21 cellular contexts compared by ENCODE assay signal in genomic region chr17:14760719-14761425, GRCh38.
DNase-seq lines count a peak whose midpoint lies in the region; ATAC-seq, FAIRE-seq and TF ChIP-seq lines count a peak whose summit lies in the region.
"Had no signal": no experiment of that assay in that cellular context is flagged by ENCODE, and none has a peak within 500 bp of the region (broad histone marks: within the 10 kb centered on the region; RNA-seq: fewer than 3 reads in every experiment).

No MANE protein-coding gene starts in this region.

- H3K9me3 ChIP-seq in A549 = no peaks in the 10 kb centered on the region
- H3K9me3 ChIP-seq: body of pancreas, spleen, thyroid gland had no signal

- TF ChIP-seq EP300 in A549 (IDR thresholded peaks at IDR 0.05) = no peak

- no peak for TF ChIP-seq RAD21 in A549 (conservative IDR thresholded peaks at IDR 0.05 in 1 of 2, IDR thresholded peaks at IDR 0.05 in 1 of 2)

- TF ChIP-seq CTCF in A549 (IDR thresholded peaks at IDR 0.05) = no peak

- TF ChIP-seq POLR2A in A549 (IDR thresholded peaks at IDR 0.05; ENCODE audit: low read length) = no peak

- H3K27ac ChIP-seq in A549 = peak overlapping the region; percentile 43 to 64; a peak in 5 of 6 replicates
- H3K27ac ChIP-seq: body of pancreas, foreskin keratinocyte, spleen, thyroid gland had no signal

- no peak overlapping the region for H3K4me3 ChIP-seq in A549
- H3K4me3 ChIP-seq: body of pancreas, spleen, thyroid gland had no signal

- POLR2A ChIA-PET in A549 (lab: Yijun Ruan, JAX) = no interaction called here
- POLR2A ChIA-PET in activated CD4-positive, alpha-beta memory T cell treated with anti-CD3 and anti-CD28 coated beads, Interleukin-2, amount 10 ng/mL, durations not matched to agents 7 days and 5 days (lab: Charles Lee) = no interaction called here

- peak overlapping the region; percentile 54 for H3K4me2 ChIP-seq in A549

- peak; percentile 54 for FAIRE-seq in A549 (lab: Jason Lieb, UNC)
- FAIRE-seq in islet of Langerhans (lab: Jason Lieb, UNC) = peak; percentile 33
- FAIRE-seq: A204.1 had no signal

- H3K4me3 Mint-ChIP-seq in activated CD4-positive, alpha-beta memory T cell treated with anti-CD3 and anti-CD28 coated beads, Interleukin-2, amount 10 ng/mL, durations not matched to agents 7 days and 5 days = no peak overlapping the region
- H3K4me3 Mint-ChIP-seq: activated CD4-positive, alpha-beta T cell treated with anti-CD3 and anti-CD28 coated beads, Interleukin-2, amount 10 ng/mL, durations not matched to agents 7 days and 5 days; neural crest cell; T-helper 1 cell treated with Interleukin-12 subunit alpha and Interleukin-12 subunit beta and Interleukin-4 antibody, amounts not matched to agents 30 μg/mL and 1 μg/mL, for 36 hours had no signal

- H3K4me1 ChIP-seq in A549 = peaks cover 13% of the 10 kb centered on the region
- H3K4me1 ChIP-seq: foreskin keratinocyte, spleen, thyroid gland had no signal

- CTCF ChIA-PET in A549 (lab: Yijun Ruan, JAX) = interaction anchor here (0.8 to 1.7 kb wide), 4 partner anchors 10 to 22 kb away, joined by 3 to 8 read pairs (median 4); no protein-coding TSS in a partner anchor
- CTCF ChIA-PET in activated CD4-positive, alpha-beta memory T cell treated with anti-CD3 and anti-CD28 coated beads, Interleukin-2, amount 10 ng/mL, durations not matched to agents 7 days and 5 days (lab: Charles Lee) = no interaction called here

- DNase-seq in A549 (ENCODE audit: low read depth in 1 of 2, low spot score in 1 of 2) = peak in 1 of 2 experiments; percentile 50
- no peak for DNase-seq in NCI-H2227 (lab: John Stamatoyannopoulos, UW; ENCODE audit: unreplicated experiment)
- DNase-seq in NCI-H187 (lab: John Stamatoyannopoulos, UW) = no peak
- DNase-seq in Right ventricle myocardium superior = no peak
- DNase-seq in activated CD4-positive, alpha-beta memory T cell treated with anti-CD3 and anti-CD28 coated beads, Interleukin-2, amount 10 ng/mL, durations not matched to agents 7 days and 5 days = no peak
- DNase-seq: activated CD4-positive, alpha-beta T cell treated with anti-CD3 and anti-CD28 coated beads, Interleukin-2, amount 10 ng/mL, durations not matched to agents 7 days and 5 days; body of pancreas; effector memory CD4-positive, alpha-beta T cell; foreskin keratinocyte; NCI-H1048; NCI-H510A; RPMI8226; spleen; thyroid gland had no signal

- 44% methylated on average over 5 of the region's 5 CpGs for WGBS in A549 (ENCODE audit: missing lambda C conversion rate)

- no peaks in the 10 kb centered on the region for H3K9me3 Mint-ChIP-seq in activated CD4-positive, alpha-beta memory T cell treated with anti-CD3 and anti-CD28 coated beads, Interleukin-2, amount 10 ng/mL, durations not matched to agents 7 days and 5 days
- H3K9me3 Mint-ChIP-seq: activated CD4-positive, alpha-beta T cell treated with anti-CD3 and anti-CD28 coated beads, Interleukin-2, amount 10 ng/mL, durations not matched to agents 7 days and 5 days; activated T-helper 2 cell treated with anti-CD3 and anti-CD28 coated beads, Interferon-gamma antibody, Interleukin-2, Interleukin-4, amounts not matched to agents 10 μg/mL and 5 μg/mL and 100 μg/mL, durations not matched to agents 14 hours and 24 hours and 36 hours; T-helper 1 cell treated with Interleukin-12 subunit alpha and Interleukin-12 subunit beta and Interleukin-4 antibody, amounts not matched to agents 30 μg/mL and 1 μg/mL, for 36 hours had no signal

- no peaks in the 10 kb centered on the region for H3K36me3 Mint-ChIP-seq in activated CD4-positive, alpha-beta memory T cell treated with anti-CD3 and anti-CD28 coated beads, Interleukin-2, amount 10 ng/mL, durations not matched to agents 7 days and 5 days (ENCODE audit: low read depth)

- H3K27me3 Mint-ChIP-seq in activated CD4-positive, alpha-beta memory T cell treated with anti-CD3 and anti-CD28 coated beads, Interleukin-2, amount 10 ng/mL, durations not matched to agents 7 days and 5 days = no peaks in the 10 kb centered on the region
- H3K27me3 Mint-ChIP-seq: activated CD4-positive, alpha-beta T cell treated with anti-CD3 and anti-CD28 coated beads, Interleukin-2, amount 10 ng/mL, durations not matched to agents 7 days and 5 days had no signal

- H3K4me1 Mint-ChIP-seq in activated CD4-positive, alpha-beta memory T cell treated with anti-CD3 and anti-CD28 coated beads, Interleukin-2, amount 10 ng/mL, durations not matched to agents 7 days and 5 days = no peaks in the 10 kb centered on the region
- H3K4me1 Mint-ChIP-seq: activated CD4-positive, alpha-beta T cell treated with anti-CD3 and anti-CD28 coated beads, Interleukin-2, amount 10 ng/mL, durations not matched to agents 7 days and 5 days had no signal

- intact Hi-C loops in Right ventricle myocardium superior (cut with DNase I) = no loop called here

- H3K27ac Mint-ChIP-seq in activated CD4-positive, alpha-beta memory T cell treated with anti-CD3 and anti-CD28 coated beads, Interleukin-2, amount 10 ng/mL, durations not matched to agents 7 days and 5 days = no peak overlapping the region
- H3K27ac Mint-ChIP-seq: activated CD4-positive, alpha-beta T cell treated with anti-CD3 and anti-CD28 coated beads, Interleukin-2, amount 10 ng/mL, durations not matched to agents 7 days and 5 days; activated T-helper 2 cell treated with anti-CD3 and anti-CD28 coated beads, Interferon-gamma antibody, Interleukin-2, Interleukin-4, amounts not matched to agents 10 μg/mL and 5 μg/mL and 100 μg/mL, durations not matched to agents 14 hours and 24 hours and 36 hours; T-helper 1 cell treated with Interleukin-12 subunit alpha and Interleukin-12 subunit beta and Interleukin-4 antibody, amounts not matched to agents 30 μg/mL and 1 μg/mL, for 36 hours had no signal

- ATAC-seq in A549 = peak; percentile 86 to 92; a peak in 5 of 6 replicates
- ATAC-seq in GM19397 (IDR thresholded peaks at IDR 0.05; ENCODE audit: unreplicated experiment) = peak; percentile 53
- peak; percentile 79 for ATAC-seq in HG02973 (IDR thresholded peaks at IDR 0.05; ENCODE audit: unreplicated experiment)
- no peak for ATAC-seq in Right ventricle myocardium superior (ENCODE audit: poor library complexity)
- ATAC-seq: body of pancreas, foreskin keratinocyte had no signal

TF ChIP-seq in A549, 52 proteins besides CTCF, POLR2A, EP300 and RAD21:
- TF ChIP-seq HOXB13 (CRISPR knock-in tag; IDR thresholded peaks at IDR 0.05; ENCODE audit: low read depth) (no peak), EHMT2 (IDR thresholded peaks at IDR 0.05; ENCODE audit: low read depth) (peak; percentile 21; the same call in 1 of the 2 replicates)
TF ChIP-seq in A549: peak in this region for 1.
